8 cellular contexts compared by ENCODE assay signal in genomic region chr12:12356467-12356885, GRCh38. TPM values are rescaled to one million over a fixed set of nuclear protein-coding genes. Genes with fewer than 3 reads are reported as not detected.
DNase-seq lines count a peak whose midpoint lies in the region; ATAC-seq and TF ChIP-seq lines count a peak whose summit lies in the region.

No MANE protein-coding gene starts in this region.

- H3F3A ChIP-seq in neural cell (ENCODE audit: insufficient read depth, low read length, poor library complexity, severe bottlenecking) = no peaks in the 10 kb centered on the region

- H3K36me3 ChIP-seq in BLaER1 treated with 17β-estradiol and CSF1 and Interleukin-3, amounts not matched to agents 10 nM and 100 nM = peaks cover 0 to 6% (median 0%) of the 10 kb centered on the region in 11 experiments; a peak in 1 of 22 replicates
- H3K36me3 ChIP-seq in ectodermal cell (ENCODE audit: control insufficient read depth, insufficient read depth, low read length) (no peaks in the 10 kb centered on the region), neural cell (ENCODE audit: insufficient read depth, low read length) (no peaks in the 10 kb centered on the region)

- TF ChIP-seq EP300 in neural cell (conservative IDR thresholded peaks at IDR 0.05; ENCODE audit: poor library complexity, severe bottlenecking) = no peak

- TF ChIP-seq CTCF in NB4 (IDR thresholded peaks at IDR 0.05; ENCODE audit: low read depth, low read length) (no peak), neural cell (IDR thresholded peaks at IDR 0.05; ENCODE audit: poor library complexity, severe bottlenecking) (no peak)

- H3K4me3 ChIP-seq in BLaER1 treated with 17β-estradiol and CSF1 and Interleukin-3, amounts not matched to agents 10 nM and 100 nM = peak overlapping the region; percentile 69 to 93 (median 82)
- H3K4me3 ChIP-seq in NB4 (ENCODE audit: low read depth, low read length) (peak overlapping the region; percentile 69), ectodermal cell (ENCODE audit: insufficient read depth, low read depth, low read length) (peak overlapping the region; percentile 72), neural cell (ENCODE audit: low read length) (peak overlapping the region; percentile 84)

- ATAC-seq in GM18502 (IDR thresholded peaks at IDR 0.05; ENCODE audit: poor library complexity, unreplicated experiment) = no peak

- intact Hi-C loops in posterior cingulate gyrus (cut with DNase I) = loop anchor here (5.0 kb wide), 1 partner anchor 206 kb away; the partner anchor contains the start of gene DUSP16

- no peak for TF ChIP-seq RAD21 in neural cell (conservative IDR thresholded peaks at IDR 0.05)

- H3K27ac ChIP-seq in BLaER1 treated with 17β-estradiol and CSF1 and Interleukin-3, amounts not matched to agents 10 nM and 100 nM = peak overlapping the region; percentile 89 to 97 (median 93); a peak in 21 of 22 replicates
- H3K27ac ChIP-seq in ectodermal cell (ENCODE audit: insufficient read depth, low read depth, low read length, poor library complexity, severe bottlenecking) = no peak overlapping the region
- H3K27ac ChIP-seq in neural cell (ENCODE audit: low read length) = peak overlapping the region; percentile 85

- no peaks in the 10 kb centered on the region for H3K27me3 ChIP-seq in BLaER1 treated with 17β-estradiol and CSF1 and Interleukin-3, amounts not matched to agents 10 nM and 100 nM
- H3K27me3 ChIP-seq in ectodermal cell (ENCODE audit: control insufficient read depth, insufficient read depth, low read length, poor library complexity, severe bottlenecking) (no peaks in the 10 kb centered on the region), neural cell (ENCODE audit: insufficient read depth, low read depth, low read length) (no peaks in the 10 kb centered on the region)

- no peaks in the 10 kb centered on the region for H3K9me2 ChIP-seq in neural cell (ENCODE audit: insufficient read depth, low read length)

- H3K4me2 ChIP-seq in BLaER1 treated with 17β-estradiol and CSF1 and Interleukin-3, amounts not matched to agents 10 nM and 100 nM = peak overlapping the region; percentile 78 to 93 (median 89)
- H3K4me2 ChIP-seq in neural cell (ENCODE audit: low read length) = peak overlapping the region; percentile 60

- DNase-seq in NB4 (ENCODE audit: low read depth) = no peak
- no peak for DNase-seq in posterior cingulate gyrus
- no peak for DNase-seq in SIG-M5 treated with dmso at 0.1 percent for 504 hours (lab: John Stamatoyannopoulos, UW; ENCODE audit: unreplicated experiment)
- no peak for DNase-seq in HK-2 (ENCODE audit: unreplicated experiment)

- no peak for TF ChIP-seq POLR2A in NB4 (IDR thresholded peaks at IDR 0.05; ENCODE audit: extremely low read depth, insufficient read length)

- H3K4me1 ChIP-seq in BLaER1 treated with 17β-estradiol and CSF1 and Interleukin-3, amounts not matched to agents 10 nM and 100 nM = peaks cover 20 to 33% (median 31%) of the 10 kb centered on the region in 10 experiments
- H3K4me1 ChIP-seq in ectodermal cell (ENCODE audit: control insufficient read depth, insufficient read depth, low read length) = peaks cover 6% of the 10 kb centered on the region

- H2AFZ ChIP-seq in neural cell (ENCODE audit: low read depth, low read length) = peak overlapping the region; percentile 87

- H3K9ac ChIP-seq in BLaER1 treated with 17β-estradiol and CSF1 and Interleukin-3, amounts not matched to agents 10 nM and 100 nM = peak overlapping the region; percentile 89 to 97 (median 94); a peak in 21 of 22 replicates
- peak overlapping the region; percentile 91 for H3K9ac ChIP-seq in neural cell (ENCODE audit: low read length)

- no peaks in the 10 kb centered on the region for H3K9me3 ChIP-seq in BLaER1 treated with 17β-estradiol and CSF1 and Interleukin-3, amounts not matched to agents 10 nM and 100 nM (replicated peaks in 1 of 11)
- H3K9me3 ChIP-seq in ectodermal cell (ENCODE audit: control insufficient read depth, low read length) (no peaks in the 10 kb centered on the region), neural cell (ENCODE audit: low read length) (no peaks in the 10 kb centered on the region)

- no peaks in the 10 kb centered on the region for H3K79me2 ChIP-seq in neural cell (replicated peaks; ENCODE audit: insufficient read depth, low read length)

- H4K20me1 ChIP-seq in BLaER1 treated with 17β-estradiol and CSF1 and Interleukin-3, amounts not matched to agents 10 nM and 100 nM = no peaks in the 10 kb centered on the region
- H4K20me1 ChIP-seq in neural cell (ENCODE audit: insufficient read depth) = no peaks in the 10 kb centered on the region

- WGBS in ectodermal cell, 2 experiments = 74 to 82% methylated on average over 5 of the region's 5 CpGs

TF ChIP-seq in neural cell, 6 proteins besides CTCF, POLR2A, EP300 and RAD21:
- no peak for TF ChIP-seq TAF1 (IDR thresholded peaks at IDR 0.05; ENCODE audit: low read depth)
- TF ChIP-seq REST (IDR thresholded peaks at IDR 0.05; ENCODE audit: borderline replicate concordance) = no peak
- no peak for TF ChIP-seq EZH2 (IDR thresholded peaks at IDR 0.05; ENCODE audit: borderline replicate concordance, insufficient read depth, low read length, poor library complexity, severe bottlenecking)
- TF ChIP-seq SMC3 (conservative IDR thresholded peaks at IDR 0.05; ENCODE audit: poor library complexity) = no peak
- TF ChIP-seq MXI1 (conservative IDR thresholded peaks at IDR 0.05; ENCODE audit: poor library complexity, severe bottlenecking) = no peak
- no peak for TF ChIP-seq POLR2AphosphoS5 (IDR thresholded peaks at IDR 0.05)

RNA-seq across cellular contexts. Expression of gene BORCS5, which starts 0.4 kb away (rescaled TPM):
- 9.8 TPM for polyA plus RNA-seq in ectodermal cell (2013, experiment 1 of 4)
- polyA plus RNA-seq in ectodermal cell (2013, experiment 2 of 4) = 11.0 TPM
- 8.8 TPM for polyA plus RNA-seq in ectodermal cell (2013, experiment 3 of 4)
- polyA plus RNA-seq in ectodermal cell (2013, experiment 4 of 4) = 10.7 TPM
- 11.4 and 14.2 TPM in 2 replicates for polyA plus RNA-seq in neural cell
- 18.5 and 21.9 TPM in 2 replicates for polyA minus RNA-seq in neural cell

RNA-seq across cellular contexts. Expression of gene MANSC1, which starts 6.4 kb away (rescaled TPM):
- 5.7 TPM for polyA plus RNA-seq in ectodermal cell (2013, experiment 1 of 4)
- 8.9 TPM for polyA plus RNA-seq in ectodermal cell (2013, experiment 2 of 4)
- 6.0 TPM for polyA plus RNA-seq in ectodermal cell (2013, experiment 3 of 4)
- polyA plus RNA-seq in ectodermal cell (2013, experiment 4 of 4) = 8.4 TPM
- 1.3 and 2.6 TPM in 2 replicates for polyA plus RNA-seq in neural cell
- 2.5 and 2.7 TPM in 2 replicates for polyA minus RNA-seq in neural cell
